1 cellular context compared by ENCODE assay signal in the genomic region with DNA sequence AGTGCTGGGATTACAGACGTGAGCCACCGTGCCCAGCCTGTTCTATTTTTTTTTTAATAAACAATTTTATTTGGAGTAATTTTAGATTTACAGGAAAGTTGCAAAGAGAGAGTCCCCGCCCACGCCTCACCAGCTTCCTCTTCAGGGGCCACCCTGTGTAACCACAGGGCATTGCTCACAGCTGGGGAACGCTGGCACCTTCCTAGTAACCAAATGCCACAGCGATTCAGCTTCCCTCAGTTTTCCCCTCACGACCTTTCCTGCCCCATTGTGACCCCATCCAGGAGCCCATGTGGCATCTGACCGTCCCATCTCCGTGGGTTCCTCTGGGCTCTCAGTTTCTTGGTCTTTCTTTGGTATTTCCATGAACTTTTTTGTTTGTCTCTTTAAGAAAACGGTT.
TF ChIP-seq lines count a peak whose summit lies in the region.

No MANE protein-coding gene starts in this region.

TF ChIP-seq in HepG2, 621 proteins besides CTCF, POLR2A, EP300 and RAD21 (continued from another document):
- TF ChIP-seq, protein P1, sequence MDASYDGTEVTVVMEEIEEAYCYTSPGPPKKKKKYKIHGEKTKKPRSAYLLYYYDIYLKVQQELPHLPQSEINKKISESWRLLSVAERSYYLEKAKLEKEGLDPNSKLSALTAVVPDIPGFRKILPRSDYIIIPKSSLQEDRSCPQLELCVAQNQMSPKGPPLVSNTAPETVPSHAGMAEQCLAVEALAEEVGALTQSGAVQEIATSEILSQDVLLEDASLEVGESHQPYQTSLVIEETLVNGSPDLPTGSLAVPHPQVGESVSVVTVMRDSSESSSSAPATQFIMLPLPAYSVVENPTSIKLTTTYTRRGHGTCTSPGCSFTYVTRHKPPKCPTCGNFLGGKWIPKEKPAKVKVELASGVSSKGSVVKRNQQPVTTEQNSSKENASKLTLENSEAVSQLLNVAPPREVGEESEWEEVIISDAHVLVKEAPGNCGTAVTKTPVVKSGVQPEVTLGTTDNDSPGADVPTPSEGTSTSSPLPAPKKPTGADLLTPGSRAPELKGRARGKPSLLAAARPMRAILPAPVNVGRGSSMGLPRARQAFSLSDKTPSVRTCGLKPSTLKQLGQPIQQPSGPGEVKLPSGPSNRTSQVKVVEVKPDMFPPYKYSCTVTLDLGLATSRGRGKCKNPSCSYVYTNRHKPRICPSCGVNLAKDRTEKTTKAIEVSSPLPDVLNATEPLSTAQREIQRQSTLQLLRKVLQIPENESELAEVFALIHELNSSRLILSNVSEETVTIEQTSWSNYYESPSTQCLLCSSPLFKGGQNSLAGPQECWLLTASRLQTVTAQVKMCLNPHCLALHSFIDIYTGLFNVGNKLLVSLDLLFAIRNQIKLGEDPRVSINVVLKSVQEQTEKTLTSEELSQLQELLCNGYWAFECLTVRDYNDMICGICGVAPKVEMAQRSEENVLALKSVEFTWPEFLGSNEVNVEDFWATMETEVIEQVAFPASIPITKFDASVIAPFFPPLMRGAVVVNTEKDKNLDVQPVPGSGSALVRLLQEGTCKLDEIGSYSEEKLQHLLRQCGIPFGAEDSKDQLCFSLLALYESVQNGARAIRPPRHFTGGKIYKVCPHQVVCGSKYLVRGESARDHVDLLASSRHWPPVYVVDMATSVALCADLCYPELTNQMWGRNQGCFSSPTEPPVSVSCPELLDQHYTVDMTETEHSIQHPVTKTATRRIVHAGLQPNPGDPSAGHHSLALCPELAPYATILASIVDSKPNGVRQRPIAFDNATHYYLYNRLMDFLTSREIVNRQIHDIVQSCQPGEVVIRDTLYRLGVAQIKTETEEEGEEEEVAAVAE (CRISPR knock-in tag; IDR thresholded peaks at IDR 0.05; ENCODE audit: borderline replicate concordance), result no peak
- TF ChIP-seq AHR (CRISPR knock-in tag; IDR thresholded peaks at IDR 0.05) (no peak), ELF3 (CRISPR knock-in tag; IDR thresholded peaks at IDR 0.05) (no peak), HOXD1 (CRISPR knock-in tag; IDR thresholded peaks at IDR 0.05) (no peak)
- TF ChIP-seq, protein P2, sequence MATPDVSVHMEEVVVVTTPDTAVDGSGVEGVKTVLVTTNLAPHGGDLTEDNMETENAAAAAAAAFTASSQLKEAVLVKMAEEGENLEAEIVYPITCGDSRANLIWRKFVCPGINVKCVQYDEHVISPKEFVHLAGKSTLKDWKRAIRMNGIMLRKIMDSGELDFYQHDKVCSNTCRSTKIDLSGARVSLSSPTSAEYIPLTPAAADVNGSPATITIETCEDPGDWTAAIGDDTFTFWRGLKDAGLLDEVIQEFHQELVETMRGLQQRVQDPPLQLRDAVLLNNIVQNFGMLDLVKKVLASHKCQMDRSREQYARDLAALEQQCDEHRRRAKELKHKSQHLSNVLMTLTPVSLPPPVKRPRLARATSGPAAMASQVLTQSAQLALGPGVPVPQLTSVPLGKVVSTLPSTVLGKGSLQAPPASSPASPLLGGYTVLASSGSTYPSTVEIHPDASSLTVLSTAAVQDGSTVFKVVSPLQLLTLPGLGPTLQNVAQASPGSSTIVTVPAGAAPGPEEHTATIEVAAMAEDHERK (CRISPR knock-in tag; IDR thresholded peaks at IDR 0.05; ENCODE audit: low read depth), result no peak
